ENCODE assay signal across 12 cellular contexts in the genomic region with DNA sequence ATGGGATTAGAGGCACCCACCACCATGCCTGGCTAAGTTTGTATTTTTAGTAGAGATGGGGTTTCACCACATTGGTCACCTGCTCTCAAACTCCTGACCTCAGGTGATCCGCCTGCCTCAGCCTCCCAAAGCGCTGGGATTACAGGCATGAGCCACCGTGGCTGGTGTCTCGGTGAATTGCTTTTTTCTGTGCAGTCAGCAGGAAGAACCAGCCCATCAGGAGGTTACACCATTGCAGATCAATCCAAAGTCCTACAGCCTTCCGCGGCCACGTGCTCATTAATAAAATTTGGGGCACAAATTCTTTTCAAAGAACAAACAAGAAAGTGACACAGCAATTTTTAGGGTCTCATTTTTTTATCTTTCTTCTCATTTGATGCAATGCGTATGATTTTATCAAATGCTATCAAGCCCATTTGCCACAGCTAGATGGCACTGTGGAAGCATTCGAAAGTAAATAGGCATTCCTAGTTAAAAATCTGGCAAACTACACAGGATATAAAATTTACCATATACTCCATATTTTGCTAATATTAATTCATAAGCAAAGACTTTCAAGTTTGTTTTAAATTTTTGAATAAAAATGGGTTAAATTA. TPM values are rescaled to one million over a fixed set of nuclear protein-coding genes. Genes with fewer than 3 reads are reported as not detected.
DNase-seq lines count a peak whose midpoint lies in the region; ATAC-seq and TF ChIP-seq lines count a peak whose summit lies in the region.
"Had no signal": no experiment of that assay in that cellular context is flagged by ENCODE, and none has a peak within 500 bp of the region (broad histone marks: within the 10 kb centered on the region; RNA-seq: fewer than 3 reads in every experiment).

No MANE protein-coding gene starts in this region.

- H3K27ac ChIP-seq in 22Rv1, result no peak overlapping the region

- DNase-seq in LHCN-M2 (ENCODE audit: low read depth), result peak; percentile 3
- no peak for DNase-seq in astrocyte of the cerebellum (ENCODE audit: low read depth)
- DNase-seq in kidney glomerular epithelial cell (lab: John Stamatoyannopoulos, UW), result peak; percentile 4
- no peak for DNase-seq in GM13977 (ENCODE audit: low spot score)
- DNase-seq in HEK293T (ENCODE audit: extremely low spot score), result no peak
- DNase-seq: activated T-cell treated with anti-CD3 and anti-CD28 coated beads, Interleukin-2, amount 50 U/mL, for 1 hour; stimulated activated CD4-positive, alpha-beta T cell treated with anti-CD3 and anti-CD28 coated beads, Interleukin-15, amount 100 ng/mL, for 24 hours; stimulated activated naive B cell treated with anti-CD40 and anti-IgM and Interleukin-4, amounts not matched to agents 10 μg/mL and 1 μg/mL and 100 μg/mL, for 72 hours; T1000 had no signal

- ATAC-seq in HG03469 (IDR thresholded peaks at IDR 0.05; ENCODE audit: unreplicated experiment) (no peak), GM21528 (IDR thresholded peaks at IDR 0.05; ENCODE audit: low FRiP score, unreplicated experiment) (no peak)
- ATAC-seq: stimulated activated naive B cell treated with anti-CD40 and anti-IgM and Interleukin-4, amounts not matched to agents 10 μg/mL and 1 μg/mL and 100 μg/mL, for 72 hours had no signal

- TF ChIP-seq CTCF in 22Rv1 (IDR thresholded peaks at IDR 0.05) (peak; percentile 81), astrocyte of the cerebellum (IDR thresholded peaks at IDR 0.05; ENCODE audit: low read depth, low read length, missing control alignments) (peak; percentile 15), GM13977 (IDR thresholded peaks at IDR 0.05; ENCODE audit: extremely low read depth, insufficient read depth, missing control alignments) (no peak)

- POLR2A ChIA-PET in HEK293T (lab: Yijun Ruan, JAX), result no interaction called here

- CTCF ChIA-PET in HEK293T (lab: Yijun Ruan, JAX), result no interaction called here

- no peak overlapping the region for H3K4me3 ChIP-seq in astrocyte of the cerebellum (ENCODE audit: low read depth, low read length)

- in situ Hi-C loops in astrocyte of the cerebellum (cut with HindIII; ENCODE audit: low sequenced_read_pairs) (no loop called here), GM13977 (cut with MboI; ENCODE audit: low pct_unique_long_range_greater_than_20kb, low sequenced_read_pairs, unreplicated experiment) (no loop called here)

TF ChIP-seq in HEK293T, 16 proteins besides CTCF, POLR2A, EP300 and RAD21:
- TF ChIP-seq BHLHE40 (IDR thresholded peaks at IDR 0.05; ENCODE audit: borderline replicate concordance), result no peak
- TF ChIP-seq FOXK2 (IDR thresholded peaks at IDR 0.05), result no peak
- no peak for TF ChIP-seq ZNF384 (IDR thresholded peaks at IDR 0.05)
- TF ChIP-seq, protein P1, sequence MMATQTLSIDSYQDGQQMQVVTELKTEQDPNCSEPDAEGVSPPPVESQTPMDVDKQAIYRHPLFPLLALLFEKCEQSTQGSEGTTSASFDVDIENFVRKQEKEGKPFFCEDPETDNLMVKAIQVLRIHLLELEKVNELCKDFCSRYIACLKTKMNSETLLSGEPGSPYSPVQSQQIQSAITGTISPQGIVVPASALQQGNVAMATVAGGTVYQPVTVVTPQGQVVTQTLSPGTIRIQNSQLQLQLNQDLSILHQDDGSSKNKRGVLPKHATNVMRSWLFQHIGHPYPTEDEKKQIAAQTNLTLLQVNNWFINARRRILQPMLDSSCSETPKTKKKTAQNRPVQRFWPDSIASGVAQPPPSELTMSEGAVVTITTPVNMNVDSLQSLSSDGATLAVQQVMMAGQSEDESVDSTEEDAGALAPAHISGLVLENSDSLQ (IDR thresholded peaks at IDR 0.05), result no peak

RNA-seq across cellular contexts. Expression of a gene that starts 54.4 kb away (rescaled TPM):
- not detected in 2 replicates for total RNA-seq in LHCN-M2 (2014; rRNA removed)
- not detected for polyA plus RNA-seq in LHCN-M2 (2012)

Comparison
In these comparisons a context has a peak if more than half of its experiments do, and no peak if none do; other contexts are left out.
1. DNase-seq: peak in LHCN-M2 (single experiment) and kidney glomerular epithelial cell (single experiment); none in astrocyte of the cerebellum (single experiment), GM13977 (single experiment) and HEK293T (single experiment).